Comparison of ENCODE assay signal across 13 cellular contexts in genomic region chr13:40626566-40626965, GRCh38. TPM values are rescaled to one million over a fixed set of nuclear protein-coding genes. Genes with fewer than 3 reads are reported as not detected.
A peak's percentile ranks its signal among the peaks of the same experiment; 100 is the strongest.
DNase-seq lines count a peak whose midpoint lies in the region; ATAC-seq and TF ChIP-seq lines count a peak whose summit lies in the region.
"Had no signal": no experiment of that assay in that cellular context is flagged by ENCODE, and none has a peak within 500 bp of the region (broad histone marks: within the 10 kb centered on the region; RNA-seq: fewer than 3 reads in every experiment).

No MANE protein-coding gene starts in this region.

- no peaks in the 10 kb centered on the region for H4K20me1 ChIP-seq in H9 (ENCODE audit: control insufficient read depth, insufficient read depth, insufficient read length)

- H4K91ac ChIP-seq in H9 (ENCODE audit: insufficient read length, low read depth, low read length), result no peak overlapping the region

- H3K36me3 ChIP-seq in CD4-positive, CD25-positive, alpha-beta regulatory T cell (ENCODE audit: control insufficient read depth, insufficient read depth, low read length), result peaks cover 4% of the 10 kb centered on the region
- peaks cover 0 to 3% (median 0%) of the 10 kb centered on the region in 3 experiments for H3K36me3 ChIP-seq in naive thymus-derived CD4-positive, alpha-beta T cell (ENCODE audit: control insufficient read depth in 2 of 3, insufficient read depth in 3 of 3, low read length in 3 of 3)

- ATAC-seq in CD4-positive, CD25-positive, alpha-beta regulatory T cell (ENCODE audit: low read depth in 2 of 2), result no peak
- ATAC-seq in activated B cell treated with CpG ODN at 0.5 μM for 24 hours (ENCODE audit: low read depth) (peak; percentile 18), HG02938 (IDR thresholded peaks at IDR 0.05; ENCODE audit: unreplicated experiment) (no peak), GM18907 (IDR thresholded peaks at IDR 0.05; ENCODE audit: unreplicated experiment) (no peak)
- peak; percentile 47 for ATAC-seq in naive thymus-derived CD4-positive, alpha-beta T cell

- no peak overlapping the region for H2BK12ac ChIP-seq in H9 (ENCODE audit: insufficient read length, low read depth, low read length)

- no peaks in the 10 kb centered on the region for H3K9me3 ChIP-seq in CD4-positive, CD25-positive, alpha-beta regulatory T cell (ENCODE audit: control insufficient read depth in 2 of 2, low read length in 2 of 2)
- H3K9me3 ChIP-seq in H9 (ENCODE audit: control insufficient read depth, low read depth, low read length), result no peaks in the 10 kb centered on the region
- H3K9me3 ChIP-seq in naive thymus-derived CD4-positive, alpha-beta T cell (ENCODE audit: control insufficient read depth in 2 of 3, low read length in 3 of 3), result no peaks in the 10 kb centered on the region
- H3K9me3 ChIP-seq: heart left ventricle, spleen had no signal

- H2BK120ac ChIP-seq in H9 (ENCODE audit: low read depth, low read length, poor library complexity, severe bottlenecking), result no peak overlapping the region

- H3K4me3 ChIP-seq in CD4-positive, CD25-positive, alpha-beta regulatory T cell (ENCODE audit: low read depth, low read length), result peak overlapping the region; percentile 45
- no peak overlapping the region for H3K4me3 ChIP-seq in naive thymus-derived CD4-positive, alpha-beta T cell (ENCODE audit: low read length)
- H3K4me3 ChIP-seq: heart left ventricle, spleen had no signal

- no peak overlapping the region for H3K56ac ChIP-seq in H9 (ENCODE audit: insufficient read length, low read depth, low read length)

- no peak overlapping the region for H4K5ac ChIP-seq in H9 (ENCODE audit: insufficient read length, low read depth, low read length)

- no CpG with 5 or more reads among the region's 3 CpGs for WGBS in H9 (ENCODE audit: extremely low coverage, insufficient read length, low lambda C conversion rate)

- intact Hi-C loops in activated B cell treated with CpG ODN at 0.5 μM for 24 hours (cut with micrococcal nuclease), result loop anchor here (1.0 kb wide), 1 partner anchor 13 kb away; no protein-coding TSS in a partner anchor
- intact Hi-C loops in naive thymus-derived CD4-positive, alpha-beta T cell (cut with micrococcal nuclease), result no loop called here

- no peak for DNase-seq in CD4-positive, CD25-positive, alpha-beta regulatory T cell
- DNase-seq in H9 (no peak), activated B cell treated with CpG ODN at 0.5 μM for 24 hours (no peak), KG1 (lab: John Stamatoyannopoulos, UW) (no peak)
- DNase-seq in naive thymus-derived CD4-positive, alpha-beta T cell, result no peak
- DNase-seq: activated T-cell treated with anti-CD3 and anti-CD28 coated beads, Interleukin-2, amount 50 U/mL, for 1 hour; C1 segment of cervical spinal cord; cortex of kidney; heart left ventricle; posterior cingulate gyrus; spleen had no signal

- TF ChIP-seq CTCF in H9 (conservative IDR thresholded peaks at IDR 0.05) (no peak), activated B cell treated with CpG ODN at 0.5 μM for 24 hours (IDR thresholded peaks at IDR 0.05) (no peak)

- H3K4me1 ChIP-seq in CD4-positive, CD25-positive, alpha-beta regulatory T cell (ENCODE audit: control insufficient read depth, insufficient read depth, low read length, poor library complexity, severe bottlenecking), result peaks cover 90% of the 10 kb centered on the region
- H3K4me1 ChIP-seq in H9 (ENCODE audit: insufficient read depth, low read length), result peaks cover 2% of the 10 kb centered on the region; the same call in 1 of the 2 replicates
- H3K4me1 ChIP-seq in naive thymus-derived CD4-positive, alpha-beta T cell (ENCODE audit: control insufficient read depth in 2 of 2, insufficient read depth in 2 of 2, low read length in 2 of 2), result peaks cover 34 to 65% of the 10 kb centered on the region in 2 donors

- no peak overlapping the region for H3K14ac ChIP-seq in H9 (ENCODE audit: insufficient read depth, low read length)

- CTCF ChIA-PET in activated B cell treated with CpG ODN at 0.5 μM for 24 hours (lab: Charles Lee), result no interaction called here
- CTCF ChIA-PET in naive thymus-derived CD4-positive, alpha-beta T cell (lab: Charles Lee), result no interaction called here

- no peaks in the 10 kb centered on the region for H3K27me3 Mint-ChIP-seq in CD4-positive, CD25-positive, alpha-beta regulatory T cell
- H3K27me3 Mint-ChIP-seq in H9 (ENCODE audit: low read depth) (no peaks in the 10 kb centered on the region), activated B cell treated with CpG ODN at 0.5 μM for 24 hours (no peaks in the 10 kb centered on the region)
- H3K27me3 Mint-ChIP-seq in naive thymus-derived CD4-positive, alpha-beta T cell, result no peaks in the 10 kb centered on the region

- no peak overlapping the region for H3K23ac ChIP-seq in H9 (ENCODE audit: insufficient read length, low read depth, low read length)

- H2BK15ac ChIP-seq in H9 (ENCODE audit: low read depth, low read length), result no peak overlapping the region

- no peaks in the 10 kb centered on the region for H3K23me2 ChIP-seq in H9 (ENCODE audit: insufficient read length, low read depth, low read length, poor library complexity, severe bottlenecking)

- no peak overlapping the region for H3K4me2 ChIP-seq in H9 (ENCODE audit: insufficient read depth, insufficient read length, low read length)

- no peak overlapping the region for H2BK20ac ChIP-seq in H9 (ENCODE audit: low read depth, low read length, poor library complexity, severe bottlenecking)

- H3K4ac ChIP-seq in H9 (ENCODE audit: low read depth, low read length), result no peak overlapping the region

- H3K27me3 ChIP-seq in CD4-positive, CD25-positive, alpha-beta regulatory T cell (ENCODE audit: control insufficient read depth, insufficient read depth, low read length), result no peaks in the 10 kb centered on the region
- H3K27me3 ChIP-seq in H9 (ENCODE audit: insufficient read depth, low read length), result no peaks in the 10 kb centered on the region
- no peaks in the 10 kb centered on the region for H3K27me3 ChIP-seq in naive thymus-derived CD4-positive, alpha-beta T cell (ENCODE audit: control insufficient read depth in 2 of 2, insufficient read depth in 2 of 2, low read length in 2 of 2)
- H3K27me3 ChIP-seq: heart left ventricle, spleen had no signal

- peaks cover 25% of the 10 kb centered on the region for H3K36me3 Mint-ChIP-seq in CD4-positive, CD25-positive, alpha-beta regulatory T cell
- H3K36me3 Mint-ChIP-seq in H9 (ENCODE audit: insufficient read depth in 1 of 3, low read depth in 3 of 3), result peaks cover 1 to 14% (median 10%) of the 10 kb centered on the region in 3 experiments; a peak in 6 of 7 replicates
- peaks cover 23% of the 10 kb centered on the region for H3K36me3 Mint-ChIP-seq in activated B cell treated with CpG ODN at 0.5 μM for 24 hours (ENCODE audit: low read depth)
- peaks cover 7 to 22% (median 12%) of the 10 kb centered on the region in 5 donors for H3K36me3 Mint-ChIP-seq in naive thymus-derived CD4-positive, alpha-beta T cell

- H3K9me3 Mint-ChIP-seq in CD4-positive, CD25-positive, alpha-beta regulatory T cell, result no peaks in the 10 kb centered on the region
- H3K9me3 Mint-ChIP-seq in H9 (no peaks in the 10 kb centered on the region), activated B cell treated with CpG ODN at 0.5 μM for 24 hours (no peaks in the 10 kb centered on the region)
- H3K9me3 Mint-ChIP-seq in naive thymus-derived CD4-positive, alpha-beta T cell, result peaks cover 0 to 3% (median 0%) of the 10 kb centered on the region in 11 donors

- no peak overlapping the region for H3K9ac ChIP-seq in H9 (ENCODE audit: extremely low read depth, insufficient read length, low read length)

- H2AFZ ChIP-seq in H9 (ENCODE audit: low read length), result no peak overlapping the region

- H2BK5ac ChIP-seq in H9 (ENCODE audit: insufficient read length, low read length), result no peak overlapping the region

- peak overlapping the region; percentile 55 to 84 (median 64) for H3K4me3 Mint-ChIP-seq in CD4-positive, CD25-positive, alpha-beta regulatory T cell
- H3K4me3 Mint-ChIP-seq in H9, result no peak overlapping the region
- H3K4me3 Mint-ChIP-seq in activated B cell treated with CpG ODN at 0.5 μM for 24 hours, result peak overlapping the region; percentile 50
- H3K4me3 Mint-ChIP-seq in naive thymus-derived CD4-positive, alpha-beta T cell, result peak overlapping the region in 9 of 10 donors; percentile 16 to 80 (median 54)

- POLR2A ChIA-PET in activated B cell treated with CpG ODN at 0.5 μM for 24 hours (lab: Charles Lee), result no interaction called here
- POLR2A ChIA-PET in naive thymus-derived CD4-positive, alpha-beta T cell (lab: Charles Lee), result no interaction called here

- H3K79me2 ChIP-seq in H9 (ENCODE audit: insufficient read depth, low read length), result peaks cover 45% of the 10 kb centered on the region; the same call in 1 of the 2 replicates

- H3K79me1 ChIP-seq in H9 (ENCODE audit: insufficient read depth, low read depth, low read length, poor library complexity, severe bottlenecking), result peaks cover 19% of the 10 kb centered on the region

- H3K18ac ChIP-seq in H9 (ENCODE audit: insufficient read length, low read depth, low read length), result no peak overlapping the region

- H3K27ac Mint-ChIP-seq in CD4-positive, CD25-positive, alpha-beta regulatory T cell, result peak overlapping the region; percentile 32 to 90 (median 48)
- H3K27ac Mint-ChIP-seq in H9, result peak overlapping the region in 2 of 3 experiments; percentile 32 to 41; a peak in 4 of 7 replicates
- peak overlapping the region; percentile 26 for H3K27ac Mint-ChIP-seq in activated B cell treated with CpG ODN at 0.5 μM for 24 hours
- peak overlapping the region in 8 of 9 donors; percentile 15 to 82 (median 56) for H3K27ac Mint-ChIP-seq in naive thymus-derived CD4-positive, alpha-beta T cell

- no peak overlapping the region for H3T11ph ChIP-seq in H9 (ENCODE audit: low read length)

- H4K8ac ChIP-seq in H9 (replicated peaks; ENCODE audit: insufficient read length, low read depth, low read length), result no peak overlapping the region

- H3K4me1 Mint-ChIP-seq in CD4-positive, CD25-positive, alpha-beta regulatory T cell, result peaks cover 61 to 95% (median 81%) of the 10 kb centered on the region in 4 donors
- H3K4me1 Mint-ChIP-seq in H9 (peaks cover 64 to 66% of the 10 kb centered on the region in 2 experiments), activated B cell treated with CpG ODN at 0.5 μM for 24 hours (peaks cover 87% of the 10 kb centered on the region)
- H3K4me1 Mint-ChIP-seq in naive thymus-derived CD4-positive, alpha-beta T cell, result peaks cover 49 to 100% (median 94%) of the 10 kb centered on the region in 7 donors

- peak overlapping the region; percentile 16 for H3K27ac ChIP-seq in CD4-positive, CD25-positive, alpha-beta regulatory T cell (ENCODE audit: insufficient read depth, low read length, poor library complexity, severe bottlenecking)
- H3K27ac ChIP-seq in H9 (ENCODE audit: insufficient read length, low read depth, low read length), result peak overlapping the region; percentile 43
- peak overlapping the region; percentile 7 for H3K27ac ChIP-seq in naive thymus-derived CD4-positive, alpha-beta T cell (ENCODE audit: low read depth, low read length)
- H3K27ac ChIP-seq: heart left ventricle had no signal

- no peak overlapping the region for H2AK5ac ChIP-seq in H9 (ENCODE audit: insufficient read length, low read length)

RNA-seq across cellular contexts. Expression of gene FOXO1, which starts 39.9 kb away (rescaled TPM):
- total RNA-seq in CD4-positive, CD25-positive, alpha-beta regulatory T cell, result 119 TPM
- polyA plus RNA-seq in CD4-positive, CD25-positive, alpha-beta regulatory T cell, result 100 to 1,000 TPM in 1 of 4 donors, 10 to 100 TPM in 3; 45.5 to 115 (median 65.4) TPM
- total RNA-seq in H9 (2021) (43.5 and 44.6 TPM in 2 replicates), activated B cell treated with CpG ODN at 0.5 μM for 24 hours (47.5 and 50.4 TPM in 2 replicates)
- 10 to 100 TPM; 36.4 to 97.6 (median 93.7) TPM for total RNA-seq in naive thymus-derived CD4-positive, alpha-beta T cell
- polyA plus RNA-seq in naive thymus-derived CD4-positive, alpha-beta T cell, result 10 to 100 TPM; 66.3 to 71.9 TPM

Comparison
In these comparisons a context has a peak if more than half of its experiments do, and no peak if none do; other contexts are left out.
1. ATAC-seq: peak in activated B cell treated with CpG ODN at 0.5 μM for 24 hours (single experiment) and naive thymus-derived CD4-positive, alpha-beta T cell (single experiment); none in CD4-positive, CD25-positive, alpha-beta regulatory T cell (0 of 2), HG02938 (single experiment) and GM18907 (single experiment).
2. H3K4me3 Mint-ChIP-seq: peak in CD4-positive, CD25-positive, alpha-beta regulatory T cell (4 of 4), activated B cell treated with CpG ODN at 0.5 μM for 24 hours (single experiment) and naive thymus-derived CD4-positive, alpha-beta T cell (9 of 10); none in H9 (0 of 2).
3. Peak in every context shown above with its lines, with median percentiles within 50 percentile points of each other: H3K27ac ChIP-seq and H3K27ac Mint-ChIP-seq.